ENCODE assay signal across 8 cellular contexts in genomic region chrX:130110379-130111219, GRCh38. TPM values are rescaled to one million over a fixed set of nuclear protein-coding genes. Genes with fewer than 3 reads are reported as not detected.
A peak's percentile ranks its signal among the peaks of the same experiment; 100 is the strongest.
DNase-seq lines count a peak whose midpoint lies in the region; ATAC-seq, FAIRE-seq and TF ChIP-seq lines count a peak whose summit lies in the region.

Gene ELF4 (minus strand): TSS chrX:130110497. CDS start chrX:130081330, 29,167 bp downstream.

- no peaks in the 10 kb centered on the region for H3K4me1 Mint-ChIP-seq in glutamatergic neuron (ENCODE audit: low read depth, unreplicated experiment)

- H3K23me2 ChIP-seq in H1 (ENCODE audit: low read depth, low read length) = peaks cover 2% of the 10 kb centered on the region; the same call in 1 of the 2 replicates

- peak within 1 kb of the TSS; percentile 32 to 60 (median 40) for H3K4me3 ChIP-seq in H1 (ENCODE audit: extremely low read depth in 1 of 4, insufficient read depth in 2 of 4, low read depth in 3 of 4, low read length in 4 of 4)
- H3K4me3 ChIP-seq in mucosa of descending colon = peak within 1 kb of the TSS; percentile 59
- H3K4me3 ChIP-seq in thymus (ENCODE audit: low read length) = peak within 1 kb of the TSS; percentile 67

- FAIRE-seq in H54 (lab: Jason Lieb, UNC) (no peak), H1 (lab: Jason Lieb, UNC) (no peak)

- H3K4me3 Mint-ChIP-seq in glutamatergic neuron (ENCODE audit: unreplicated experiment) = no peak within 1 kb of the TSS

- ATAC-seq in mucosa of descending colon = peak; percentile 76

- H3K9me3 ChIP-seq in H1 (ENCODE audit: insufficient read depth in 2 of 2, low read depth in 1 of 2, low read length in 1 of 2) (no peaks in the 10 kb centered on the region), mucosa of descending colon (no peaks in the 10 kb centered on the region), thymus (ENCODE audit: control insufficient read depth) (no peaks in the 10 kb centered on the region)

- no peaks in the 10 kb centered on the region for H3K79me2 ChIP-seq in H1 (ENCODE audit: control insufficient read depth in 1 of 2, insufficient read depth in 2 of 2, low read length in 2 of 2)

- no peak within 1 kb of the TSS for H2AFZ ChIP-seq in H1 (ENCODE audit: low read length)

- CTCF ChIA-PET in H1 (lab: Charles Lee; ENCODE audit: partially characterized antibody) = interaction anchor here (2.4 kb wide), 1 partner anchor 30 kb away, joined by 10 read pairs; no protein-coding TSS in a partner anchor

- intact Hi-C loops in mucosa of descending colon (cut with DNase I, micrococcal nuclease) = no loop called here

- peaks cover 2% of the 10 kb centered on the region for H3K9me3 Mint-ChIP-seq in glutamatergic neuron (ENCODE audit: unreplicated experiment)

- TF ChIP-seq RAD21 in H1 (IDR thresholded peaks at IDR 0.05 in 1 of 2, conservative IDR thresholded peaks at IDR 0.05 in 1 of 2; ENCODE audit: low read depth in 2 of 2, low read length in 2 of 2) = no peak

- no peak within 1 kb of the TSS for H2BK120ac ChIP-seq in H1 (replicated peaks; ENCODE audit: low read depth, low read length)

- H4K20me1 ChIP-seq in H1 (replicated peaks in 1 of 2; ENCODE audit: control insufficient read depth in 1 of 2, insufficient read depth in 2 of 2, low read length in 2 of 2) = peaks cover 0 to 4% of the 10 kb centered on the region in 2 experiments

- H4K91ac ChIP-seq in H1 (replicated peaks; ENCODE audit: insufficient read length, low read length) = no peak within 1 kb of the TSS

- H4K8ac ChIP-seq in H1 (ENCODE audit: extremely low read depth, insufficient read depth, low read length) = peak within 1 kb of the TSS; percentile 68; the same call in 1 of the 2 replicates

- no peak within 1 kb of the TSS for H3K9ac ChIP-seq in H1 (replicated peaks in 1 of 4; ENCODE audit: extremely low read depth in 1 of 4, low read depth in 3 of 4, low read length in 3 of 4)

- H4K5ac ChIP-seq in H1 (ENCODE audit: insufficient read length, low read depth, low read length) = no peak within 1 kb of the TSS

- H3K36me3 ChIP-seq in H1 (ENCODE audit: control insufficient read depth in 2 of 4, insufficient read depth in 4 of 4, low read length in 3 of 4) = peaks cover 0 to 3% (median 0%) of the 10 kb centered on the region in 4 experiments; a peak in 1 of 8 replicates
- no peaks in the 10 kb centered on the region for H3K36me3 ChIP-seq in mucosa of descending colon (ENCODE audit: low read depth)
- H3K36me3 ChIP-seq in thymus (ENCODE audit: control insufficient read depth, insufficient read depth) = no peaks in the 10 kb centered on the region

- H3K4me1 ChIP-seq in H1 (replicated peaks in 1 of 4; ENCODE audit: control insufficient read depth in 3 of 4, insufficient read depth in 4 of 4, low read length in 3 of 4) (peaks cover 0 to 11% (median 0%) of the 10 kb centered on the region in 4 experiments; a peak in 3 of 7 replicates), mucosa of descending colon (ENCODE audit: low read depth) (peaks cover 8% of the 10 kb centered on the region), thymus (ENCODE audit: control insufficient read depth, insufficient read depth, low read length) (peaks cover 4% of the 10 kb centered on the region)

- peaks cover 9% of the 10 kb centered on the region for H3K27me3 Mint-ChIP-seq in glutamatergic neuron (ENCODE audit: unreplicated experiment)

- no peak within 1 kb of the TSS for H2AK5ac ChIP-seq in H1 (ENCODE audit: low read depth, low read length)

- H2BK20ac ChIP-seq in H1 (ENCODE audit: low read length) = no peak within 1 kb of the TSS

- TF ChIP-seq CTCF in H1 (IDR thresholded peaks at IDR 0.05; ENCODE audit: control extremely low read depth in 1 of 3, insufficient read depth in 1 of 3, low read depth in 1 of 3, low read length in 3 of 3) = no peak
- no peak for TF ChIP-seq CTCF in mucosa of descending colon (IDR thresholded peaks at IDR 0.05)
- TF ChIP-seq CTCF in glutamatergic neuron (IDR thresholded peaks at IDR 0.05; ENCODE audit: partially characterized antibody, unreplicated experiment) = no peak

- H2BK12ac ChIP-seq in H1 (ENCODE audit: low read depth, low read length) = no peak within 1 kb of the TSS

- H2BK5ac ChIP-seq in H1 (ENCODE audit: low read depth, low read length) = no peak within 1 kb of the TSS

- peak; percentile 19; the same call in 1 of the 2 replicates for TF ChIP-seq POLR2A in H54 (IDR thresholded peaks at IDR 0.05; ENCODE audit: low read depth, low read length)
- no peak for TF ChIP-seq POLR2A in H1 (IDR thresholded peaks at IDR 0.05; ENCODE audit: control extremely low read depth in 1 of 2, low read depth in 2 of 2, low read length in 2 of 2)

- no peak within 1 kb of the TSS for H3K27ac Mint-ChIP-seq in glutamatergic neuron (ENCODE audit: unreplicated experiment)

- no peak within 1 kb of the TSS for H3K27ac ChIP-seq in H1 (ENCODE audit: low read depth, low read length)
- H3K27ac ChIP-seq in thymus (ENCODE audit: low read depth) = peak within 1 kb of the TSS; percentile 70

- peak within 1 kb of the TSS; percentile 68 to 82 for H3K4me2 ChIP-seq in H1 (ENCODE audit: insufficient read depth in 1 of 2, low read depth in 2 of 2, low read length in 2 of 2)

- no peak within 1 kb of the TSS for H2BK15ac ChIP-seq in H1 (ENCODE audit: low read length)

- no CpG with 5 or more reads among the region's 123 CpGs for WGBS in H1 (ENCODE audit: extremely low coverage in 1 of 2, insufficient coverage in 1 of 2, insufficient read length in 1 of 2, insufficient replicate concordance in 2 of 2, low coverage in 1 of 2, low lambda C conversion rate in 2 of 2, missing lambda C conversion rate in 1 of 2), 2 experiments
- WGBS in thymus = under 1% methylated on average over 65 of the region's 123 CpGs

- no peak within 1 kb of the TSS for H3K18ac ChIP-seq in H1 (ENCODE audit: extremely low read depth, low read length)

- H3K4ac ChIP-seq in H1 (replicated peaks; ENCODE audit: insufficient read length, low read depth, low read length) = no peak within 1 kb of the TSS

- no peak within 1 kb of the TSS for H3K14ac ChIP-seq in H1 (ENCODE audit: insufficient read length)

- H3K27me3 ChIP-seq in H1 (replicated peaks in 1 of 4; ENCODE audit: control insufficient read depth in 3 of 4, extremely low read depth in 1 of 4, insufficient read depth in 3 of 4, low read length in 3 of 4) = peaks cover 20 to 37% (median 32%) of the 10 kb centered on the region in 4 experiments
- no peaks in the 10 kb centered on the region for H3K27me3 ChIP-seq in thymus (ENCODE audit: control insufficient read depth, insufficient read depth)

- TF ChIP-seq EP300 in H1 (IDR thresholded peaks at IDR 0.05; ENCODE audit: borderline replicate concordance in 1 of 2, low read depth in 2 of 2, low read length in 2 of 2) = no peak

- POLR2A ChIA-PET in H1 (lab: Charles Lee; ENCODE audit: partially characterized antibody) = interaction anchor here (0.7 kb wide), 1 partner anchor 9 kb away, joined by 3 read pairs; no protein-coding TSS in a partner anchor

- no peak within 1 kb of the TSS for H3K56ac ChIP-seq in H1 (replicated peaks; ENCODE audit: insufficient read length, low read depth, low read length)

- H3K79me1 ChIP-seq in H1 (ENCODE audit: low read depth, low read length) = no peaks in the 10 kb centered on the region

- no peaks in the 10 kb centered on the region for H3K36me3 Mint-ChIP-seq in glutamatergic neuron (ENCODE audit: unreplicated experiment)

- no peak within 1 kb of the TSS for H3K23ac ChIP-seq in H1 (ENCODE audit: insufficient read length)

- DNase-seq in GDM1 (lab: John Stamatoyannopoulos, UW) (peak; percentile 58), H54 (ENCODE audit: insufficient read length, low spot score) (peak; percentile 66), NCI-H2171 treated with DMSO at 0.1 percent for 48 hours (lab: John Stamatoyannopoulos, UW) (peak; percentile 28), H1 (ENCODE audit: low read depth in 1 of 2, low spot score in 2 of 2) (no peak), mucosa of descending colon (peak; percentile 53 to 77 (median 77)), glutamatergic neuron (no peak)
- peak; percentile 52 to 60 for DNase-seq in activated CD4-positive, alpha-beta T cell treated with anti-CD3 and anti-CD28 coated beads, Interleukin-2, amount 50 U/mL, for 48 hours

TF ChIP-seq in H1, 55 proteins besides CTCF, POLR2A, EP300 and RAD21 (continues in another document):
- TF ChIP-seq SUZ12 (IDR thresholded peaks at IDR 0.05; ENCODE audit: low read length) (no peak), SAP30 (IDR thresholded peaks at IDR 0.05; ENCODE audit: insufficient read depth, insufficient replicate concordance, low read length) (no peak), EGR1 (IDR thresholded peaks at IDR 0.05; ENCODE audit: borderline replicate concordance, low read depth, low read length) (no peak), ATF2 (IDR thresholded peaks at IDR 0.05; ENCODE audit: low read length) (no peak), KDM1A (IDR thresholded peaks at IDR 0.05; ENCODE audit: borderline replicate concordance, low read length) (no peak), SIRT6 (IDR thresholded peaks at IDR 0.05; ENCODE audit: low read length) (no peak), GABPA (IDR thresholded peaks at IDR 0.05; ENCODE audit: borderline replicate concordance, insufficient read depth, low read length) (no peak), TAF7 (optimal IDR thresholded peaks at IDR 0.05; ENCODE audit: borderline replicate concordance, low read depth, low read length) (no peak), MAFK (IDR thresholded peaks at IDR 0.05; ENCODE audit: low read depth, low read length) (no peak), CREB1 (IDR thresholded peaks at IDR 0.05) (no peak)

RNA-seq across cellular contexts. Expression of gene ELF4, which starts in this region (rescaled TPM):
- 1.8 and 2.3 TPM in 2 replicates for total RNA-seq in H1 (2021; fragmentation: NEBNext Ultra II Directional; extraction: Animal tissue kit (Norgen Biotek cat#: 25700))
- polyA plus RNA-seq in H1 (2011; rRNA removed) (2.0 and 2.2 TPM in 2 replicates), thymus (7.2 TPM)
- polyA plus RNA-seq in H1 (2011; cell fraction: cytosol; rRNA removed) = 1.1 TPM
- 1.8 TPM for polyA plus RNA-seq in H1 (2011; cell fraction: nucleus; rRNA removed)
- polyA plus RNA-seq in H1 (2012, experiment 1 of 2) = 1.4 to 2.3 TPM (median 2.0 TPM) in 4 replicates
- polyA plus RNA-seq in H1 (2012, experiment 2 of 2) = 1.2 TPM
- polyA plus RNA-seq in H1 (2013, experiment 1 of 2) = 0.63 TPM
- polyA plus RNA-seq in H1 (2013, experiment 2 of 2) = 0.85 TPM
- 2.2 TPM in 2 replicates for polyA minus RNA-seq in H1 (2011; rRNA and poly(A)+ RNA removed)
- polyA minus RNA-seq in H1 (2011; cell fraction: cytosol; rRNA and poly(A)+ RNA removed) = 1.8 TPM
- polyA minus RNA-seq in H1 (2011; cell fraction: nucleus; rRNA and poly(A)+ RNA removed) = 0.90 TPM
- total RNA-seq in mucosa of descending colon (10 to 100 TPM; 26.3 to 65.0 (median 43.7) TPM), glutamatergic neuron (ENCODE audit: unreplicated experiment) (0.10 TPM)

Comparison
In these comparisons a context has a peak if more than half of its experiments do, and no peak if none do; other contexts are left out.
1. DNase-seq: peak in GDM1 (single experiment), H54 (single experiment), NCI-H2171 treated with DMSO at 0.1 percent for 48 hours (single experiment), activated CD4-positive, alpha-beta T cell treated with anti-CD3 and anti-CD28 coated beads, Interleukin-2, amount 50 U/mL, for 48 hours (2 of 2) and mucosa of descending colon (3 of 3); none in H1 (0 of 2) and glutamatergic neuron (single experiment).
2. Peak in every context shown above with its lines, with median percentiles within 50 percentile points of each other: H3K4me3 ChIP-seq.